Comparison of ENCODE assay signal across 8 cellular contexts in genomic region chr5:141992349-141992963, GRCh38. TPM values are rescaled to one million over a fixed set of nuclear protein-coding genes. Genes with fewer than 3 reads are reported as not detected.
DNase-seq lines count a peak whose midpoint lies in the region; ATAC-seq, FAIRE-seq and TF ChIP-seq lines count a peak whose summit lies in the region.

No MANE protein-coding gene starts in this region.

- no peaks in the 10 kb centered on the region for H3K79me2 ChIP-seq in HepG2 (ENCODE audit: insufficient read depth, low read length)

- H3K9ac ChIP-seq in HepG2 (ENCODE audit: insufficient read depth, low read depth, low read length): no peak overlapping the region

- 53% methylated on average over 2 of the region's 2 CpGs for WGBS in HepG2 (ENCODE audit: low lambda C conversion rate)

- no TSS peak for BruUV-seq in HepG2 (replicated peaks; lab: Mats Ljungman, UMichigan)

- TF ChIP-seq POLR2A in H54 (IDR thresholded peaks at IDR 0.05; ENCODE audit: low read depth, low read length) (no peak), HepG2 (IDR thresholded peaks at IDR 0.05; ENCODE audit: insufficient read depth in 1 of 2, low read depth in 2 of 2, low read length in 2 of 2) (no peak)

- H3K9me3 ChIP-seq in HepG2 (ENCODE audit: low read length): no peaks in the 10 kb centered on the region

- in situ Hi-C loops in HepG2 (cut with HindIII; ENCODE audit: extremely low pct_ligation_motif_present, low pct_unique_long_range_greater_than_20kb): loop anchor here (5.0 to 25.0 kb wide), 2 partner anchors 150 to 570 kb away; no protein-coding TSS in a partner anchor

- no peak overlapping the region for H2AFZ ChIP-seq in HepG2 (ENCODE audit: low read length)

- no peak for TF ChIP-seq EP300 in HepG2 (IDR thresholded peaks at IDR 0.05; ENCODE audit: low read depth in 2 of 2, low read length in 2 of 2)
- TF ChIP-seq EP300 in HepG2 (CRISPR knock-in tag; IDR thresholded peaks at IDR 0.05; ENCODE audit: borderline replicate concordance): no peak

- ATAC-seq in activated CD4-positive, CD25-positive, alpha-beta regulatory T cell treated with anti-CD3 and anti-CD28 coated beads, Interleukin-2, amount 50 U/mL, for 24 hours: peak; percentile 78 to 86
- peak; percentile 78 for ATAC-seq in HepG2
- ATAC-seq in GM19455 (IDR thresholded peaks at IDR 0.05; ENCODE audit: unreplicated experiment): no peak

- H3K36me3 ChIP-seq in HepG2 (replicated peaks in 1 of 2; ENCODE audit: control insufficient read depth in 1 of 2, insufficient read depth in 2 of 2, low read length in 2 of 2): no peaks in the 10 kb centered on the region; a peak in 2 of 5 replicates

- H4K20me1 ChIP-seq in HepG2 (ENCODE audit: insufficient read depth, low read length): no peaks in the 10 kb centered on the region

- CTCF ChIA-PET in HepG2 (lab: Yijun Ruan, JAX; ENCODE audit: low intra/inter-chr PET ratio, low total read pairs): interaction anchor here (1.9 to 2.9 kb wide), 2 partner anchors 22 to 152 kb away, joined by 9 to 33 read pairs; no protein-coding TSS in a partner anchor

- H3K27me3 ChIP-seq in HepG2 (ENCODE audit: control insufficient read depth in 1 of 2, insufficient read depth in 2 of 2, low read length in 2 of 2): no peaks in the 10 kb centered on the region

- no peak overlapping the region for H3K4me2 ChIP-seq in HepG2 (ENCODE audit: low read depth, low read length)

- H3K27ac ChIP-seq in HepG2 (ENCODE audit: extremely low read length, insufficient read depth, low read length): no peak overlapping the region

- POLR2A ChIA-PET in HepG2 (lab: Yijun Ruan, JAX): no interaction called here

- peak; percentile 78 for FAIRE-seq in H54 (lab: Jason Lieb, UNC)
- FAIRE-seq in HepG2 (lab: Jason Lieb, UNC): no peak

- peak; percentile 48; the same call in 1 of the 2 replicates for TF ChIP-seq RAD21 in HepG2 (CRISPR knock-in tag; IDR thresholded peaks at IDR 0.05)

- peaks cover 4% of the 10 kb centered on the region for H3K4me1 ChIP-seq in HepG2 (ENCODE audit: insufficient read depth, low read length)

- peak; percentile 62 for DNase-seq in COLO668 (lab: John Stamatoyannopoulos, UW; ENCODE audit: unreplicated experiment)
- DNase-seq in H54 (ENCODE audit: insufficient read length, low spot score): peak; percentile 38
- peak; percentile 42 for DNase-seq in NCI-H2227 treated with DMSO at 0.1 percent for 48 hours (lab: John Stamatoyannopoulos, UW)
- peak; percentile 88 for DNase-seq in cerebellar cortex (ENCODE audit: low spot score)
- peak; percentile 55 for DNase-seq in HepG2 (ENCODE audit: low spot score)
- peak; percentile 51 for DNase-seq in stimulated activated CD8-positive, alpha-beta memory T cell treated with anti-CD3 and anti-CD28 coated beads, Interleukin-12 subunit alpha, Interleukin-12 subunit beta, amount 100 ng/mL, for 24 hours (ENCODE audit: extremely low read depth)

- TF ChIP-seq CTCF in HepG2 (CRISPR knock-in tag; IDR thresholded peaks at IDR 0.05): peak; percentile 74

- intact Hi-C loops in HepG2 (cut with micrococcal nuclease; ENCODE audit: unreplicated experiment): loop anchor here (1.0 to 2.0 kb wide), 2 partner anchors 22 to 153 kb away; no protein-coding TSS in a partner anchor

- no peak overlapping the region for H3K4me3 ChIP-seq in HepG2 (replicated peaks in 1 of 3; ENCODE audit: insufficient read depth in 1 of 3, low read depth in 2 of 3, low read length in 3 of 3)

TF ChIP-seq in HepG2, 621 proteins besides CTCF, POLR2A, EP300 and RAD21 (continues in another document):
- no peak for TF ChIP-seq GMEB2 (CRISPR knock-in tag; IDR thresholded peaks at IDR 0.05; ENCODE audit: low read depth)

RNA-seq across cellular contexts. Expression of gene GNPDA1, which starts 20.4 kb away (rescaled TPM):
- total RNA-seq in HepG2 (2016; rRNA removed; fragmentation: Illumina TruSeq; extraction: Trizol): 54.1 and 74.9 TPM in 2 replicates
- total RNA-seq in HepG2 (2016; cell fraction: cytosol; rRNA removed; fragmentation: Illumina TruSeq; extraction: Trizol; ENCODE audit: low read depth): 12.0 TPM in 2 replicates
- total RNA-seq in HepG2 (2016; cell fraction: insoluble cytoplasmic fraction; rRNA removed; fragmentation: Illumina TruSeq; extraction: Trizol): 54.7 and 81.4 TPM in 2 replicates
- 35.9 and 36.6 TPM in 2 replicates for total RNA-seq in HepG2 (2016; cell fraction: membrane; rRNA removed; fragmentation: Illumina TruSeq; extraction: Trizol)
- 23.2 and 24.6 TPM in 2 replicates for total RNA-seq in HepG2 (2016; cell fraction: nucleus; rRNA removed; fragmentation: Illumina TruSeq; extraction: Trizol)
- 6.0 and 6.1 TPM in 2 replicates for polyA plus RNA-seq in HepG2 (2011; rRNA removed)
- polyA plus RNA-seq in HepG2 (2011; cell fraction: cytosol; rRNA removed): 9.3 and 10.6 TPM in 2 replicates
- polyA plus RNA-seq in HepG2 (2011; cell fraction: nucleus; rRNA removed): 10.6 and 11.6 TPM in 2 replicates
- polyA plus RNA-seq in HepG2 (2012): 23.3 and 24.2 TPM in 2 replicates
- polyA plus RNA-seq in HepG2 (2016; cell fraction: cytosol; fragmentation: Illumina TruSeq; extraction: Trizol; ENCODE audit: low read depth): 11.3 and 13.9 TPM in 2 replicates
- 76.4 and 81.8 TPM in 2 replicates for polyA plus RNA-seq in HepG2 (2016; cell fraction: insoluble cytoplasmic fraction; fragmentation: Illumina TruSeq; extraction: Trizol; ENCODE audit: low read depth)
- 25.0 and 27.1 TPM in 2 replicates for polyA plus RNA-seq in HepG2 (2016; cell fraction: membrane; fragmentation: Illumina TruSeq; extraction: Trizol; ENCODE audit: low read depth)
- polyA plus RNA-seq in HepG2 (2016; cell fraction: nucleus; fragmentation: Illumina TruSeq; extraction: Trizol; ENCODE audit: insufficient read depth, low read depth): 37.8 and 39.9 TPM in 2 replicates
- polyA minus RNA-seq in HepG2 (2011; rRNA and poly(A)+ RNA removed; ENCODE audit: low replicate concordance): 8.0 and 21.3 TPM in 2 replicates
- polyA minus RNA-seq in HepG2 (2011; cell fraction: cytosol; rRNA and poly(A)+ RNA removed): 8.3 and 13.9 TPM in 2 replicates
- 9.8 and 11.8 TPM in 2 replicates for polyA minus RNA-seq in HepG2 (2011; cell fraction: nucleus; rRNA and poly(A)+ RNA removed)

RNA-seq across cellular contexts. Expression of gene RNF14, which starts 23.6 kb away (rescaled TPM):
- 28.1 and 42.4 TPM in 2 replicates for total RNA-seq in HepG2 (2016; rRNA removed; fragmentation: Illumina TruSeq; extraction: Trizol)
- 7.6 TPM in 2 replicates for total RNA-seq in HepG2 (2016; cell fraction: cytosol; rRNA removed; fragmentation: Illumina TruSeq; extraction: Trizol; ENCODE audit: low read depth)
- 29.9 and 40.7 TPM in 2 replicates for total RNA-seq in HepG2 (2016; cell fraction: insoluble cytoplasmic fraction; rRNA removed; fragmentation: Illumina TruSeq; extraction: Trizol)
- 23.1 and 23.3 TPM in 2 replicates for total RNA-seq in HepG2 (2016; cell fraction: membrane; rRNA removed; fragmentation: Illumina TruSeq; extraction: Trizol)
- total RNA-seq in HepG2 (2016; cell fraction: nucleus; rRNA removed; fragmentation: Illumina TruSeq; extraction: Trizol): 16.1 and 19.9 TPM in 2 replicates
- 11.0 and 11.3 TPM in 2 replicates for polyA plus RNA-seq in HepG2 (2011; rRNA removed)
- 6.2 and 9.3 TPM in 2 replicates for polyA plus RNA-seq in HepG2 (2011; cell fraction: cytosol; rRNA removed)
- 5.6 and 8.1 TPM in 2 replicates for polyA plus RNA-seq in HepG2 (2011; cell fraction: nucleus; rRNA removed)
- polyA plus RNA-seq in HepG2 (2012): 13.0 and 15.4 TPM in 2 replicates
- polyA plus RNA-seq in HepG2 (2016; cell fraction: cytosol; fragmentation: Illumina TruSeq; extraction: Trizol; ENCODE audit: low read depth): 5.0 and 7.5 TPM in 2 replicates
- polyA plus RNA-seq in HepG2 (2016; cell fraction: insoluble cytoplasmic fraction; fragmentation: Illumina TruSeq; extraction: Trizol; ENCODE audit: low read depth): 23.5 and 26.8 TPM in 2 replicates
- polyA plus RNA-seq in HepG2 (2016; cell fraction: membrane; fragmentation: Illumina TruSeq; extraction: Trizol; ENCODE audit: low read depth): 11.6 and 11.8 TPM in 2 replicates
- polyA plus RNA-seq in HepG2 (2016; cell fraction: nucleus; fragmentation: Illumina TruSeq; extraction: Trizol; ENCODE audit: insufficient read depth, low read depth): 9.6 and 13.2 TPM in 2 replicates
- polyA minus RNA-seq in HepG2 (2011; rRNA and poly(A)+ RNA removed; ENCODE audit: low replicate concordance): 16.9 and 18.8 TPM in 2 replicates
- polyA minus RNA-seq in HepG2 (2011; cell fraction: cytosol; rRNA and poly(A)+ RNA removed): 8.3 and 10.7 TPM in 2 replicates
- 10.7 and 13.6 TPM in 2 replicates for polyA minus RNA-seq in HepG2 (2011; cell fraction: nucleus; rRNA and poly(A)+ RNA removed)

RNA-seq across cellular contexts. Expression of gene PCDH12, which starts 34.5 kb away (rescaled TPM):
- not detected in 2 replicates for total RNA-seq in HepG2 (2016; rRNA removed; fragmentation: Illumina TruSeq; extraction: Trizol)
- total RNA-seq in HepG2 (2016; cell fraction: cytosol; rRNA removed; fragmentation: Illumina TruSeq; extraction: Trizol; ENCODE audit: low read depth): not detected in 2 replicates
- not detected in 2 replicates for total RNA-seq in HepG2 (2016; cell fraction: insoluble cytoplasmic fraction; rRNA removed; fragmentation: Illumina TruSeq; extraction: Trizol)
- not detected in 2 replicates for total RNA-seq in HepG2 (2016; cell fraction: membrane; rRNA removed; fragmentation: Illumina TruSeq; extraction: Trizol)
- not detected in 2 replicates for total RNA-seq in HepG2 (2016; cell fraction: nucleus; rRNA removed; fragmentation: Illumina TruSeq; extraction: Trizol)
- polyA plus RNA-seq in HepG2 (2011; rRNA removed): not detected in 2 replicates
- not detected in 2 replicates for polyA plus RNA-seq in HepG2 (2011; cell fraction: cytosol; rRNA removed)
- not detected in 2 replicates for polyA plus RNA-seq in HepG2 (2011; cell fraction: nucleus; rRNA removed)
- 0.13 and 0.25 TPM in 2 replicates for polyA plus RNA-seq in HepG2 (2012)
- not detected in 2 replicates for polyA plus RNA-seq in HepG2 (2016; cell fraction: cytosol; fragmentation: Illumina TruSeq; extraction: Trizol; ENCODE audit: low read depth)
- not detected in 2 replicates for polyA plus RNA-seq in HepG2 (2016; cell fraction: insoluble cytoplasmic fraction; fragmentation: Illumina TruSeq; extraction: Trizol; ENCODE audit: low read depth)
- polyA plus RNA-seq in HepG2 (2016; cell fraction: membrane; fragmentation: Illumina TruSeq; extraction: Trizol; ENCODE audit: low read depth): not detected in 2 replicates
- polyA plus RNA-seq in HepG2 (2016; cell fraction: nucleus; fragmentation: Illumina TruSeq; extraction: Trizol; ENCODE audit: insufficient read depth, low read depth): not detected in 2 replicates
- polyA minus RNA-seq in HepG2 (2011; rRNA and poly(A)+ RNA removed; ENCODE audit: low replicate concordance): 0.33 TPM in 1 of 2 replicates, not detected in the other
- polyA minus RNA-seq in HepG2 (2011; cell fraction: cytosol; rRNA and poly(A)+ RNA removed): not detected in 2 replicates
- polyA minus RNA-seq in HepG2 (2011; cell fraction: nucleus; rRNA and poly(A)+ RNA removed): not detected in 2 replicates

Comparison
In these comparisons a context has a peak if more than half of its experiments do, and no peak if none do; other contexts are left out.
1. DNase-seq: peak in every context shown above with its lines; median percentile 88 in cerebellar cortex; 62 in COLO668; 55 in HepG2; 51 in stimulated activated CD8-positive, alpha-beta memory T cell treated with anti-CD3 and anti-CD28 coated beads, Interleukin-12 subunit alpha, Interleukin-12 subunit beta, amount 100 ng/mL, for 24 hours; 42 in NCI-H2227 treated with DMSO at 0.1 percent for 48 hours; 38 in H54.